Comparison of ENCODE assay signal across 8 cellular contexts in the genomic region with DNA sequence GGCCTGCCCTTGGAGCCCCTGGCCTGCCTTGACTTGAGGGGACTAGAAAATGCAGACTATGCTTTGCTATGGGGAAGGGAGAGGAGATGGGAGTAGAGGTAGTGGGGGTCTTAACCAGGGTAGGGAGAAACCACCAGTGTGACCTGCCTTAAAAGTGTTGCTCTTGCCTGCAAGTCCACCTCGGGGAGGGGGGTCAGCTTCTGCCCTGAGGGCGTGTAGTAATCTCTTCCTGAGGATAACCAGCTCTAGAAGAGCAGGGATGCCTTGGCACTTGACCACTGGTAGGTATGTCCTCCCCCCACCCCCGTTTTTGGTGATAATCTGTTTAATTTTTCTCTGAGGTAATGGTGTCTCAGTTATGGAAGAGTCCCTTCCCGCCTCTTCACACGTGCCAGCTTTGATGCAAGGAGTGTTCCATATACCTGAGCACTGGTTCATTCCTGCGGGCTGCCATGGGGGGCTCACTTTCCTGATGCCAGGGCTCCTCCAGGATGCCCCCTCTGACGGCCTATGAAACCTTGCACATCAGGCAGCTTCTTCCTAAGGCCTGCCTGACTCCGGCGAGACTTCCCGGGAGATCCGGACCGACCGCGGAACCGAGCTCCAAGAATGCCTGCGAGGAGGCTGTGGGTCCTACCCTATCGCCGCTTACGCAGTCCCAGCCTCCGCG. TPM values are rescaled to one million over a fixed set of nuclear protein-coding genes. Genes with fewer than 3 reads are reported as not detected.
A peak's percentile ranks its signal among the peaks of the same experiment; 100 is the strongest.
DNase-seq lines count a peak whose midpoint lies in the region; ATAC-seq, FAIRE-seq and TF ChIP-seq lines count a peak whose summit lies in the region.

No MANE protein-coding gene starts in this region.

- H3K4me3 ChIP-seq in BE2C (ENCODE audit: low read depth, low read length) (peak overlapping the region; percentile 71), body of pancreas (peak overlapping the region; percentile 6), mucosa of descending colon (peak overlapping the region; percentile 85)

- peak; percentile 95 for FAIRE-seq in HTR-8/SVneo (lab: Jason Lieb, UNC)

- peaks cover 3% of the 10 kb centered on the region; the same call in 1 of the 2 replicates for H3K36me3 ChIP-seq in BE2C
- no peaks in the 10 kb centered on the region for H3K36me3 ChIP-seq in body of pancreas (replicated peaks in 1 of 2; ENCODE audit: insufficient read depth in 1 of 2, low read depth in 2 of 2)
- H3K36me3 ChIP-seq in mucosa of descending colon (ENCODE audit: low read depth): no peaks in the 10 kb centered on the region

- H3K9me3 ChIP-seq in BE2C (no peaks in the 10 kb centered on the region), body of pancreas (no peaks in the 10 kb centered on the region), mucosa of descending colon (no peaks in the 10 kb centered on the region)

- ATAC-seq in body of pancreas: no peak
- no peak for ATAC-seq in mucosa of descending colon
- no peak for ATAC-seq in activated CD4-positive, CD25-positive, alpha-beta regulatory T cell treated with anti-CD3 and anti-CD28 coated beads, Interleukin-2, amount 50 U/mL, for 24 hours

- TF ChIP-seq POLR2A in body of pancreas (IDR thresholded peaks at IDR 0.05): no peak

- no peaks in the 10 kb centered on the region for H3K27me3 ChIP-seq in BE2C
- H3K27me3 ChIP-seq in body of pancreas: no peaks in the 10 kb centered on the region

- WGBS in body of pancreas, 2 donors: 6 to 26% methylated on average over 4 to 21 of the region's 21 CpGs

- peak; percentile 12 for DNase-seq in BE2C
- DNase-seq in HTR-8/SVneo (ENCODE audit: insufficient read length, low spot score): peak; percentile 45
- no peak for DNase-seq in body of pancreas
- no peak for DNase-seq in mucosa of descending colon
- DNase-seq in iPS-NIHi7 (ENCODE audit: extremely low spot score): no peak
- no peak for DNase-seq in stimulated activated CD4-positive, alpha-beta T cell treated with anti-CD3 and anti-CD28 coated beads, Interleukin-4, amount 100 ng/mL, for 24 hours
- DNase-seq in ecto neural progenitor cell (ENCODE audit: low spot score): no peak

- H3K27ac ChIP-seq in body of pancreas: peak overlapping the region; percentile 80 to 85 (median 82)

- TF ChIP-seq CTCF in BE2C (IDR thresholded peaks at IDR 0.05; ENCODE audit: low read depth, low read length): no peak
- TF ChIP-seq CTCF in body of pancreas (IDR thresholded peaks at IDR 0.05): no peak
- no peak for TF ChIP-seq CTCF in mucosa of descending colon (IDR thresholded peaks at IDR 0.05)

- intact Hi-C loops in body of pancreas (cut with DNase I): no loop called here
- intact Hi-C loops in mucosa of descending colon (cut with DNase I, micrococcal nuclease): no loop called here

- H3K4me1 ChIP-seq in BE2C: no peaks in the 10 kb centered on the region
- H3K4me1 ChIP-seq in body of pancreas: peaks cover 32% of the 10 kb centered on the region
- peaks cover 25% of the 10 kb centered on the region for H3K4me1 ChIP-seq in mucosa of descending colon (ENCODE audit: low read depth)

RNA-seq across cellular contexts. Expression of gene P4HTM, which starts 0.8 kb away (rescaled TPM):
- 18.3 TPM for polyA plus RNA-seq in BE2C (2012; ENCODE audit: insufficient read depth, insufficient read length, low read depth)
- total RNA-seq in body of pancreas (10 to 100 TPM; 72.9 to 73.8 TPM), mucosa of descending colon (10 to 100 TPM; 40.2 to 60.6 (median 41.4) TPM)

RNA-seq across cellular contexts. Expression of gene WDR6, which starts 17.9 kb away (rescaled TPM):
- polyA plus RNA-seq in BE2C (2012; ENCODE audit: insufficient read depth, insufficient read length, low read depth): 203 TPM
- total RNA-seq in body of pancreas (100 to 1,000 TPM; 109 to 136 TPM), mucosa of descending colon (100 to 1,000 TPM in 2 of 3 donors, 10 to 100 TPM in 1; 98.5 to 205 (median 165) TPM)

RNA-seq across cellular contexts. Expression of gene DALRD3, which starts 29.1 kb away (rescaled TPM):
- polyA plus RNA-seq in BE2C (2012; ENCODE audit: insufficient read depth, insufficient read length, low read depth): 25.8 TPM
- total RNA-seq in body of pancreas: 10 to 100 TPM; 67.6 to 72.6 TPM
- 10 to 100 TPM; 16.7 to 32.7 (median 18.9) TPM for total RNA-seq in mucosa of descending colon

RNA-seq across cellular contexts. Expression of gene NDUFAF3, which starts 32.7 kb away (rescaled TPM):
- 197 TPM for polyA plus RNA-seq in BE2C (2012; ENCODE audit: insufficient read depth, insufficient read length, low read depth)
- total RNA-seq in body of pancreas: 10 to 100 TPM; 25.7 to 55.0 TPM
- 10 to 100 TPM; 61.0 to 69.9 (median 63.2) TPM for total RNA-seq in mucosa of descending colon

RNA-seq across cellular contexts. Expression of gene IMPDH2, which starts 39.9 kb away (rescaled TPM):
- 68.3 TPM for polyA plus RNA-seq in BE2C (2012; ENCODE audit: insufficient read depth, insufficient read length, low read depth)
- total RNA-seq in body of pancreas: 100 to 1,000 TPM in 1 of 2 donors, 10 to 100 TPM in 1; 92.6 to 166 TPM
- 100 to 1,000 TPM; 113 to 146 (median 114) TPM for total RNA-seq in mucosa of descending colon

Comparison
In these comparisons a context has a peak if more than half of its experiments do, and no peak if none do; other contexts are left out.
1. DNase-seq: peak in BE2C (single experiment) and HTR-8/SVneo (single experiment); none in body of pancreas (0 of 4), mucosa of descending colon (0 of 3), iPS-NIHi7 (single experiment), stimulated activated CD4-positive, alpha-beta T cell treated with anti-CD3 and anti-CD28 coated beads, Interleukin-4, amount 100 ng/mL, for 24 hours (single experiment) and ecto neural progenitor cell (single experiment).
2. H3K4me3 ChIP-seq: peak in every context shown above with its lines; median percentile 85 in mucosa of descending colon; 71 in BE2C; 6 in body of pancreas.